ENCODE assay signal across 1 cellular context in genomic region chr2:25078171-25079049, GRCh38.
TF ChIP-seq lines count a peak whose summit lies in the region.

No MANE protein-coding gene starts in this region.

TF ChIP-seq in GM23338, 12 proteins besides CTCF, POLR2A, EP300 and RAD21 (continued from another document):
- TF ChIP-seq ZNF462 (CRISPR knock-in tag; IDR thresholded peaks at IDR 0.05) (no peak), STAT1 (IDR thresholded peaks at IDR 0.05; ENCODE audit: unreplicated experiment) (no peak)
